Comparison of ENCODE assay signal across 13 cellular contexts in genomic region chr14:61337893-61338292, GRCh38. TPM values are rescaled to one million over a fixed set of nuclear protein-coding genes. Genes with fewer than 3 reads are reported as not detected.
A peak's percentile ranks its signal among the peaks of the same experiment; 100 is the strongest.
DNase-seq lines count a peak whose midpoint lies in the region; ATAC-seq, FAIRE-seq and TF ChIP-seq lines count a peak whose summit lies in the region.
"Had no signal": no experiment of that assay in that cellular context is flagged by ENCODE, and none has a peak within 500 bp of the region (broad histone marks: within the 10 kb centered on the region; RNA-seq: fewer than 3 reads in every experiment).

No MANE protein-coding gene starts in this region.

- no peak for DNase-seq in left ventricle myocardium inferior
- DNase-seq in right cardiac atrium: no peak
- DNase-seq in activated T-helper 1 cell treated with anti-CD3 and anti-CD28 coated beads, Interleukin-2, amount 50 U/mL, for 16 hours (ENCODE audit: low read depth in 1 of 2, low spot score in 1 of 2): peak; percentile 50 to 51
- peak in 2 of 3 donors; percentile 30 to 59 for DNase-seq in mucosa of descending colon
- no peak for DNase-seq in urothelium cell line (ENCODE audit: low spot score)
- no peak for DNase-seq in psoas muscle
- no peak for DNase-seq in AG08396 (ENCODE audit: low spot score)
- DNase-seq: endodermal cell; SHP77; stimulated activated naive B cell treated with anti-CD40 and anti-IgM and Interleukin-4, amounts not matched to agents 10 μg/mL and 1 μg/mL and 100 μg/mL, for 72 hours had no signal

- H3K36me3 ChIP-seq in left ventricle myocardium inferior (no peaks in the 10 kb centered on the region), mucosa of descending colon (ENCODE audit: low read depth) (no peaks in the 10 kb centered on the region), psoas muscle (ENCODE audit: insufficient read depth in 1 of 2, low read depth in 1 of 2) (no peaks in the 10 kb centered on the region)

- no peak for TF ChIP-seq CTCF in left ventricle myocardium inferior (IDR thresholded peaks at IDR 0.05; ENCODE audit: borderline replicate concordance)
- no peak for TF ChIP-seq CTCF in mucosa of descending colon (IDR thresholded peaks at IDR 0.05)
- no peak for TF ChIP-seq CTCF in psoas muscle (IDR thresholded peaks at IDR 0.05)

- 61% methylated on average over 4 of the region's 4 CpGs for WGBS in right cardiac atrium
- 75 to 82% (median 81%) methylated on average over 4 of the region's 4 CpGs for WGBS in psoas muscle, 3 donors

- intact Hi-C loops in left ventricle myocardium inferior (cut with micrococcal nuclease) (no loop called here), right cardiac atrium (cut with DNase I) (no loop called here), mucosa of descending colon (cut with DNase I, micrococcal nuclease) (no loop called here), psoas muscle (cut with DNase I) (no loop called here)

- H3K27ac ChIP-seq in left ventricle myocardium inferior (replicated peaks) (peak overlapping the region; percentile 37), right cardiac atrium (ENCODE audit: low read length) (no peak overlapping the region), psoas muscle (no peak overlapping the region)
- H3K27ac ChIP-seq: KMS-11 had no signal

- H3K4me1 ChIP-seq in left ventricle myocardium inferior (peaks cover 73% of the 10 kb centered on the region), right cardiac atrium (ENCODE audit: control insufficient read depth, insufficient read depth, low read length) (peaks cover 11% of the 10 kb centered on the region), mucosa of descending colon (ENCODE audit: low read depth) (no peaks in the 10 kb centered on the region), psoas muscle (no peaks in the 10 kb centered on the region)

- H3K27me3 ChIP-seq in left ventricle myocardium inferior (ENCODE audit: low read depth): no peaks in the 10 kb centered on the region
- H3K27me3 ChIP-seq in right cardiac atrium (ENCODE audit: control insufficient read depth, insufficient read depth): no peaks in the 10 kb centered on the region
- H3K27me3 ChIP-seq in psoas muscle (ENCODE audit: insufficient read depth in 3 of 3, low read length in 2 of 3): no peaks in the 10 kb centered on the region

- H3K4me3 ChIP-seq in left ventricle myocardium inferior (no peak overlapping the region), right cardiac atrium (ENCODE audit: low read length) (no peak overlapping the region), mucosa of descending colon (no peak overlapping the region), psoas muscle (no peak overlapping the region)

- FAIRE-seq in urothelium cell line (lab: Jason Lieb, UNC): peak; percentile 84

- H3K9me3 ChIP-seq in left ventricle myocardium inferior (replicated peaks): no peaks in the 10 kb centered on the region
- no peaks in the 10 kb centered on the region for H3K9me3 ChIP-seq in right cardiac atrium (ENCODE audit: control insufficient read depth, low read length)
- H3K9me3 ChIP-seq in mucosa of descending colon: no peaks in the 10 kb centered on the region
- H3K9me3 ChIP-seq in psoas muscle: no peaks in the 10 kb centered on the region

- ATAC-seq in right cardiac atrium (no peak), mucosa of descending colon (peak; percentile 66), psoas muscle (no peak), GM19324 (IDR thresholded peaks at IDR 0.05; ENCODE audit: low FRiP score, unreplicated experiment) (no peak)
- ATAC-seq: stimulated activated naive B cell treated with anti-CD40 and anti-IgM and Interleukin-4, amounts not matched to agents 10 μg/mL and 1 μg/mL and 100 μg/mL, for 72 hours had no signal

RNA-seq across cellular contexts. Expression of gene PRKCH, which starts 16.5 kb away (rescaled TPM):
- total RNA-seq in left ventricle myocardium inferior (18.4 TPM), right cardiac atrium (10 to 100 TPM; 25.8 to 31.3 (median 28.2) TPM), mucosa of descending colon (10 to 100 TPM; 12.3 to 15.4 (median 14.8) TPM), psoas muscle (10 to 100 TPM; 11.1 to 17.9 (median 15.4) TPM)
- polyA plus RNA-seq in right cardiac atrium (11.9 TPM), psoas muscle (1 to 10 TPM; 5.9 to 6.9 (median 6.2) TPM)

RNA-seq across cellular contexts. Expression of gene TMEM30B, which starts 56.8 kb away (rescaled TPM):
- total RNA-seq in left ventricle myocardium inferior (0.22 TPM), right cardiac atrium (1 to 10 TPM; 1.3 to 2.2 (median 1.7) TPM), mucosa of descending colon (10 to 100 TPM; 26.2 to 83.8 (median 54.1) TPM), psoas muscle (1 to 10 TPM in 2 of 4 donors, under 1 TPM in 2; 0.80 to 2.0 (median 1.0) TPM)
- polyA plus RNA-seq in right cardiac atrium (1.0 TPM), psoas muscle (under 1 TPM; 0.30 to 0.33 (median 0.31) TPM)
- total RNA-seq: H4 had no signal

Comparison
In these comparisons a context has a peak if more than half of its experiments do, and no peak if none do; other contexts are left out.
1. DNase-seq: peak in activated T-helper 1 cell treated with anti-CD3 and anti-CD28 coated beads, Interleukin-2, amount 50 U/mL, for 16 hours (2 of 2) and mucosa of descending colon (2 of 3); none in left ventricle myocardium inferior (single experiment), right cardiac atrium (0 of 3), urothelium cell line (single experiment), psoas muscle (0 of 2) and AG08396 (single experiment).
2. RNA of gene TMEM30B, which starts 56.8 kb away (total RNA-seq): 26.2 to 83.8 TPM in mucosa of descending colon; 1.3 to 2.2 TPM in right cardiac atrium, 0.80 to 2.0 TPM in psoas muscle and 0.22 TPM in left ventricle myocardium inferior (single experiment); every median in the first group is over 4 times any median in the second.